8 cellular contexts compared by ENCODE assay signal in genomic region chr1:58780586-58781452, GRCh38. TPM values are rescaled to one million over a fixed set of nuclear protein-coding genes. Genes with fewer than 3 reads are reported as not detected.
A peak's percentile ranks its signal among the peaks of the same experiment; 100 is the strongest.
DNase-seq lines count a peak whose midpoint lies in the region; ATAC-seq and TF ChIP-seq lines count a peak whose summit lies in the region.

No MANE protein-coding gene starts in this region.

- H3K9ac ChIP-seq in mesenchymal stem cell (ENCODE audit: low read length) (peak overlapping the region; percentile 100), Karpas-422 (ENCODE audit: low read length) (no peak overlapping the region)

- H3K9me3 ChIP-seq in breast epithelium (no peaks in the 10 kb centered on the region), mesenchymal stem cell (ENCODE audit: control insufficient read depth, low read length) (no peaks in the 10 kb centered on the region), Karpas-422 (ENCODE audit: low read length) (no peaks in the 10 kb centered on the region)

- H3K79me2 ChIP-seq in Karpas-422 (ENCODE audit: low read length) = no peaks in the 10 kb centered on the region

- no peak overlapping the region for H4K8ac ChIP-seq in mesenchymal stem cell (ENCODE audit: low read length)

- peaks cover 13% of the 10 kb centered on the region for H3K27me3 Mint-ChIP-seq in Calu3 (ENCODE audit: unreplicated experiment)

- H3K4me3 Mint-ChIP-seq in Calu3 (ENCODE audit: low read depth, unreplicated experiment) = peak overlapping the region; percentile 97

- H3K9me3 Mint-ChIP-seq in Calu3 (ENCODE audit: low read depth, unreplicated experiment) = no peaks in the 10 kb centered on the region

- CTCF ChIA-PET in Calu3 (lab: Charles Lee) = interaction anchor here (0.5 kb wide), 1 partner anchor 65 kb away, joined by 3 read pairs; no protein-coding TSS in a partner anchor

- H3K27me3 ChIP-seq in breast epithelium (no peaks in the 10 kb centered on the region), mesenchymal stem cell (ENCODE audit: control insufficient read depth in 1 of 2, insufficient read depth in 1 of 2, low read length in 2 of 2) (no peaks in the 10 kb centered on the region), Karpas-422 (ENCODE audit: low read length) (no peaks in the 10 kb centered on the region; the same call in 1 of the 2 replicates)

- TF ChIP-seq POLR2A in breast epithelium (IDR thresholded peaks at IDR 0.05) = peak; percentile 89

- no peak overlapping the region for H3K4ac ChIP-seq in mesenchymal stem cell (ENCODE audit: low read depth in 1 of 2, low read length in 2 of 2)

- H3K4me2 ChIP-seq in mesenchymal stem cell (ENCODE audit: low read length, poor library complexity, severe bottlenecking) (peak overlapping the region; percentile 73), Karpas-422 (ENCODE audit: low read depth, low read length, poor library complexity, severe bottlenecking) (no peak overlapping the region)

- no peaks in the 10 kb centered on the region for H3K9me2 ChIP-seq in Karpas-422 (replicated peaks; ENCODE audit: insufficient read depth, low read length)

- H3K4me3 ChIP-seq in breast epithelium (peak overlapping the region; percentile 80 to 93 (median 92)), mesenchymal stem cell (ENCODE audit: insufficient read depth in 1 of 2, low read depth in 1 of 2, low read length in 2 of 2) (peak overlapping the region; percentile 41 to 99), Karpas-422 (ENCODE audit: low read length) (no peak overlapping the region)

- H3K4me1 Mint-ChIP-seq in Calu3 (ENCODE audit: low read depth, unreplicated experiment) = peaks cover 27% of the 10 kb centered on the region

- H3K18ac ChIP-seq in mesenchymal stem cell (ENCODE audit: low read depth in 1 of 2, low read length in 2 of 2) = no peak overlapping the region

- no peak overlapping the region for H2AFZ ChIP-seq in mesenchymal stem cell (ENCODE audit: low read depth, low read length)
- H2AFZ ChIP-seq in Karpas-422 (ENCODE audit: low read length) = no peak overlapping the region

- H2BK15ac ChIP-seq in mesenchymal stem cell (ENCODE audit: low read depth, poor library complexity, severe bottlenecking) = no peak overlapping the region

- H4K91ac ChIP-seq in mesenchymal stem cell (ENCODE audit: low read length) = no peak overlapping the region

- intact Hi-C loops in Calu3 (cut with micrococcal nuclease; ENCODE audit: unreplicated experiment) = loop anchor here (10.0 kb wide), 1 partner anchor 774 kb away; no protein-coding TSS in a partner anchor
- intact Hi-C loops in breast epithelium (cut with DNase I; ENCODE audit: low total_unique reads) = no loop called here

- H2BK120ac ChIP-seq in mesenchymal stem cell (ENCODE audit: low read depth, low read length) = no peak overlapping the region

- WGBS in mesenchymal stem cell = no CpG with 5 or more reads among the region's 2 CpGs

- no peaks in the 10 kb centered on the region for H3K36me3 ChIP-seq in breast epithelium
- peaks cover 14 to 26% of the 10 kb centered on the region in 2 experiments for H3K36me3 ChIP-seq in mesenchymal stem cell (ENCODE audit: control insufficient read depth in 1 of 2, insufficient read depth in 2 of 2, low read depth in 1 of 2, low read length in 2 of 2)
- no peaks in the 10 kb centered on the region for H3K36me3 ChIP-seq in Karpas-422 (ENCODE audit: insufficient read depth, low read length)

- no peak for ATAC-seq in HG03432 (IDR thresholded peaks at IDR 0.05; ENCODE audit: unreplicated experiment)

- no peak for TF ChIP-seq CTCF in Calu3 (IDR thresholded peaks at IDR 0.05; ENCODE audit: unreplicated experiment)
- TF ChIP-seq CTCF in breast epithelium (IDR thresholded peaks at IDR 0.05) = peak in 1 of 3 donors; percentile 6

- 0 out of 2 replicates have a peak, but pooled peaks cover 5% of the 10 kb centered on the region for H4K20me1 ChIP-seq in Karpas-422 (ENCODE audit: insufficient read depth, low read depth, low read length)

- H2BK12ac ChIP-seq in mesenchymal stem cell (ENCODE audit: low read length in 2 of 2) = no peak overlapping the region

- no peak overlapping the region for H2AK5ac ChIP-seq in mesenchymal stem cell (ENCODE audit: low read length, severe bottlenecking)

- BruUV-seq in Calu3 (replicated peaks; lab: Mats Ljungman, UMichigan) = no TSS peak

- H2BK5ac ChIP-seq in mesenchymal stem cell (ENCODE audit: low read depth, low read length, poor library complexity, severe bottlenecking) = no peak overlapping the region

- H3K79me1 ChIP-seq in mesenchymal stem cell (replicated peaks; ENCODE audit: low read length, poor library complexity, severe bottlenecking) = no peaks in the 10 kb centered on the region

- H3K27ac ChIP-seq in breast epithelium (peak overlapping the region; percentile 28 to 100), mesenchymal stem cell (ENCODE audit: low read length, poor library complexity, severe bottlenecking) (peak overlapping the region; percentile 64), Karpas-422 (ENCODE audit: low read length) (no peak overlapping the region)

- peak; percentile 28 for DNase-seq in Calu3
- peak; percentile 61 for DNase-seq in NAMALWA (ENCODE audit: low spot score)
- peak in 1 of 2 donors; percentile 60 for DNase-seq in breast epithelium (ENCODE audit: low spot score in 2 of 2)
- DNase-seq in mesenchymal stem cell = peak; percentile 96
- no peak for DNase-seq in Kasumi-1 (lab: John Stamatoyannopoulos, UW)
- DNase-seq in AG08395 (ENCODE audit: low spot score) = no peak
- no peak for DNase-seq in Karpas-422

- H3K23ac ChIP-seq in mesenchymal stem cell (ENCODE audit: low read length in 2 of 2) = no peak overlapping the region

- H3K4me1 ChIP-seq in breast epithelium (no peaks in the 10 kb centered on the region), mesenchymal stem cell (ENCODE audit: control insufficient read depth, insufficient read depth, low read depth, low read length) (peaks cover 1% of the 10 kb centered on the region), Karpas-422 (ENCODE audit: low read length) (peaks cover 29% of the 10 kb centered on the region)

- H3K14ac ChIP-seq in mesenchymal stem cell (ENCODE audit: low read length in 2 of 2) = no peak overlapping the region

- peaks cover 65% of the 10 kb centered on the region for H3K36me3 Mint-ChIP-seq in Calu3 (ENCODE audit: insufficient read depth, unreplicated experiment)

- peak overlapping the region; percentile 90 for H3K27ac Mint-ChIP-seq in Calu3 (ENCODE audit: unreplicated experiment)

RNA-seq across cellular contexts. Expression of gene JUN, which starts 3.0 kb away (rescaled TPM):
- total RNA-seq in Calu3 (2022) (76.5 and 89.3 TPM in 2 replicates), breast epithelium (100 to 1,000 TPM; 119 to 880 (median 379) TPM)
- polyA plus RNA-seq in mesenchymal stem cell (2013, experiment 1 of 2) = 118 TPM
- 114 TPM for polyA plus RNA-seq in mesenchymal stem cell (2013, experiment 2 of 2)
- 2.1 and 5.4 TPM in 2 replicates for total RNA-seq in Karpas-422 (2014; rRNA removed; shearing (Covaris generic); ENCODE audit: low replicate concordance)

Comparison
In these comparisons a context has a peak if more than half of its experiments do, and no peak if none do; other contexts are left out.
1. DNase-seq: peak in Calu3 (single experiment), NAMALWA (single experiment) and mesenchymal stem cell (single experiment); none in Kasumi-1 (0 of 2), AG08395 (single experiment) and Karpas-422 (single experiment).
2. RNA of gene JUN, which starts 3.0 kb away (total RNA-seq): 119 to 880 TPM in breast epithelium and 76.5 to 89.3 TPM in Calu3; 2.1 to 5.4 TPM in Karpas-422; every median in the first group is over 10 times any median in the second.